1 cellular context compared by ENCODE assay signal in the genomic region with DNA sequence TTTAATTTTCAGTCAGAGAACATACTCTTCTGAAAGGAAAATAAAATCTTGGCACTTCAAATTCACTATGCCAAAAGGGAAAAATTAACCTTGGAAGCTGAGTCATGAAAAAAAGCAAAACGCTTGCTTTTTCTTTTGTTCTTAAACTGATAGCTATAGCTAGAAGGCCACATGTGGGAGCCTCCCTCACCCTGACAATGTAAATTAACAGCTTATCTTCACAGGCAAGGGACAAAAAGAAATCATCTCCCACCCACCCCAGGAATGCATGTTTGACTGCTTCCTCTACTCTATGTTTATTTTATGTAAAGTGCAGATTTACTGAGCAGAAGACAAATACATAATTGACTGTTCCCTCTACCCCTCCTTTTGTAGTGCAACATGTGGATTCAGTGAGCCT.
TF ChIP-seq lines count a peak whose summit lies in the region.

No MANE protein-coding gene starts in this region.

TF ChIP-seq in GM23338, 12 proteins besides CTCF, POLR2A, EP300 and RAD21 (continued from another document):
- TF ChIP-seq, protein P1, sequence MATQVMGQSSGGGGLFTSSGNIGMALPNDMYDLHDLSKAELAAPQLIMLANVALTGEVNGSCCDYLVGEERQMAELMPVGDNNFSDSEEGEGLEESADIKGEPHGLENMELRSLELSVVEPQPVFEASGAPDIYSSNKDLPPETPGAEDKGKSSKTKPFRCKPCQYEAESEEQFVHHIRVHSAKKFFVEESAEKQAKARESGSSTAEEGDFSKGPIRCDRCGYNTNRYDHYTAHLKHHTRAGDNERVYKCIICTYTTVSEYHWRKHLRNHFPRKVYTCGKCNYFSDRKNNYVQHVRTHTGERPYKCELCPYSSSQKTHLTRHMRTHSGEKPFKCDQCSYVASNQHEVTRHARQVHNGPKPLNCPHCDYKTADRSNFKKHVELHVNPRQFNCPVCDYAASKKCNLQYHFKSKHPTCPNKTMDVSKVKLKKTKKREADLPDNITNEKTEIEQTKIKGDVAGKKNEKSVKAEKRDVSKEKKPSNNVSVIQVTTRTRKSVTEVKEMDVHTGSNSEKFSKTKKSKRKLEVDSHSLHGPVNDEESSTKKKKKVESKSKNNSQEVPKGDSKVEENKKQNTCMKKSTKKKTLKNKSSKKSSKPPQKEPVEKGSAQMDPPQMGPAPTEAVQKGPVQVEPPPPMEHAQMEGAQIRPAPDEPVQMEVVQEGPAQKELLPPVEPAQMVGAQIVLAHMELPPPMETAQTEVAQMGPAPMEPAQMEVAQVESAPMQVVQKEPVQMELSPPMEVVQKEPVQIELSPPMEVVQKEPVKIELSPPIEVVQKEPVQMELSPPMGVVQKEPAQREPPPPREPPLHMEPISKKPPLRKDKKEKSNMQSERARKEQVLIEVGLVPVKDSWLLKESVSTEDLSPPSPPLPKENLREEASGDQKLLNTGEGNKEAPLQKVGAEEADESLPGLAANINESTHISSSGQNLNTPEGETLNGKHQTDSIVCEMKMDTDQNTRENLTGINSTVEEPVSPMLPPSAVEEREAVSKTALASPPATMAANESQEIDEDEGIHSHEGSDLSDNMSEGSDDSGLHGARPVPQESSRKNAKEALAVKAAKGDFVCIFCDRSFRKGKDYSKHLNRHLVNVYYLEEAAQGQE (IDR thresholded peaks at IDR 0.05; ENCODE audit: unreplicated experiment), result no peak
- TF ChIP-seq, protein P2, sequence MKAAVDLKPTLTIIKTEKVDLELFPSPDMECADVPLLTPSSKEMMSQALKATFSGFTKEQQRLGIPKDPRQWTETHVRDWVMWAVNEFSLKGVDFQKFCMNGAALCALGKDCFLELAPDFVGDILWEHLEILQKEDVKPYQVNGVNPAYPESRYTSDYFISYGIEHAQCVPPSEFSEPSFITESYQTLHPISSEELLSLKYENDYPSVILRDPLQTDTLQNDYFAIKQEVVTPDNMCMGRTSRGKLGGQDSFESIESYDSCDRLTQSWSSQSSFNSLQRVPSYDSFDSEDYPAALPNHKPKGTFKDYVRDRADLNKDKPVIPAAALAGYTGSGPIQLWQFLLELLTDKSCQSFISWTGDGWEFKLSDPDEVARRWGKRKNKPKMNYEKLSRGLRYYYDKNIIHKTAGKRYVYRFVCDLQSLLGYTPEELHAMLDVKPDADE (IDR thresholded peaks at IDR 0.05), result no peak
- TF ChIP-seq POLR2AphosphoS5 (IDR thresholded peaks at IDR 0.05; ENCODE audit: low read depth), result no peak
- TF ChIP-seq CREB1 (CRISPR knock-in tag; IDR thresholded peaks at IDR 0.05; ENCODE audit: low read depth), result no peak
- TF ChIP-seq NANOG (IDR thresholded peaks at IDR 0.05; ENCODE audit: borderline replicate concordance), result no peak
- no peak for TF ChIP-seq EZH2phosphoT487 (IDR thresholded peaks at IDR 0.05; ENCODE audit: unreplicated experiment)
- TF ChIP-seq JUNB (IDR thresholded peaks at IDR 0.05; ENCODE audit: unreplicated experiment), result no peak
- no peak for TF ChIP-seq STAT1 (IDR thresholded peaks at IDR 0.05; ENCODE audit: unreplicated experiment)
- no peak for TF ChIP-seq ZNF114 (CRISPR knock-in tag; IDR thresholded peaks at IDR 0.05)
- TF ChIP-seq ZNF331 (CRISPR knock-in tag; IDR thresholded peaks at IDR 0.05; ENCODE audit: low read depth), result no peak
